Comparison of ENCODE assay signal across 1 cellular context in the genomic region with DNA sequence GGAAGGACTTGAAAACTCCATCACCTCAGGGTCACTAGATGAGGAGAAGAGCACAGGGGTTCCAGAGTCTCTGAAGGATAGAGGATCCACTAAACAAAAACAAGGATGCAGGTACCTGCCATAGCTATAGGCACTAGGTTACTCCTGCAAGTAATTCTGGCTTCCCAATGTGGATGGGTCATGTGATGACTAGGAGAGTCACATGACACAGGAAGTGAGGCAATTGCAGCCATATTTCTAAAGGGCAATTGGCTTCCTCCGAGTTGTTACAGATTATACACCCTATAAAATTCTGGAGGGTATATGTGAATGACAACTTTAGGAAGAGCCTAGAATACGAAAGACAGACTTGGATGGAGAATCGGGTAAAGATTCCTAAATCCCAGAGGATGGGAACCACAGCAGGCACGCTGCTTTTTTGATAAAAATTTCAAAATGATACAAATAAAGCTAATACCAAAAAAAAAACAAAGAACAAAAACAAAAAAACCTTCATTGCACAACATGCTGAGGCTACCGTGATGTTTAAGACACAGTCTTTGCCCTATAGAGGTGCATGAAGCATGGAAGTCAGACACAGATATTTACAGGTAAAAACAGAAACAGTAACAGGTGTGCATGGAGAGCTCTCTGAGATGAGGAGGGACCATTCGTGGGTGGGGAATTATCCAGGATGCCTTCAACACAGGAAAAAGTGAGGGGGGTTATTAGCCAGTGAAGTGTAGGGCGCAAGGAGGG.
TF ChIP-seq lines count a peak whose summit lies in the region.

No MANE protein-coding gene starts in this region.

TF ChIP-seq in K562, 482 proteins besides CTCF, POLR2A, EP300 and RAD21 (continued from another document and continues in another):
- no peak for TF ChIP-seq ARID3A (IDR thresholded peaks at IDR 0.05; ENCODE audit: borderline replicate concordance, low read depth, low read length)
- no peak for TF ChIP-seq KLF6 (CRISPR knock-in tag; IDR thresholded peaks at IDR 0.05; ENCODE audit: borderline replicate concordance)
- TF ChIP-seq, protein P1, sequence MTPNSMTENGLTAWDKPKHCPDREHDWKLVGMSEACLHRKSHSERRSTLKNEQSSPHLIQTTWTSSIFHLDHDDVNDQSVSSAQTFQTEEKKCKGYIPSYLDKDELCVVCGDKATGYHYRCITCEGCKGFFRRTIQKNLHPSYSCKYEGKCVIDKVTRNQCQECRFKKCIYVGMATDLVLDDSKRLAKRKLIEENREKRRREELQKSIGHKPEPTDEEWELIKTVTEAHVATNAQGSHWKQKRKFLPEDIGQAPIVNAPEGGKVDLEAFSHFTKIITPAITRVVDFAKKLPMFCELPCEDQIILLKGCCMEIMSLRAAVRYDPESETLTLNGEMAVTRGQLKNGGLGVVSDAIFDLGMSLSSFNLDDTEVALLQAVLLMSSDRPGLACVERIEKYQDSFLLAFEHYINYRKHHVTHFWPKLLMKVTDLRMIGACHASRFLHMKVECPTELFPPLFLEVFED (CRISPR knock-in tag; conservative IDR thresholded peaks at IDR 0.05), result no peak
- TF ChIP-seq ATF1 (CRISPR knock-in tag; IDR thresholded peaks at IDR 0.05), result no peak
- TF ChIP-seq ATF1 (tag; IDR thresholded peaks at IDR 0.05), result 0 out of 2 replicates have a peak, but pooled peaks have one; percentile 28
- TF ChIP-seq RCOR1 (IDR thresholded peaks at IDR 0.05; ENCODE audit: borderline replicate concordance in 1 of 2, low read depth in 2 of 2, low read length in 2 of 2), result peak in 1 of 2 experiments; percentile 31; a peak in 1 of 4 replicates
- TF ChIP-seq ASH1L (IDR thresholded peaks at IDR 0.05; ENCODE audit: borderline replicate concordance, low read depth, partially characterized antibody), result no peak
- peak; percentile 99 for TF ChIP-seq RAD51 (IDR thresholded peaks at IDR 0.05; ENCODE audit: borderline replicate concordance, low read depth)
- TF ChIP-seq NR2C2 (CRISPR knock-in tag; IDR thresholded peaks at IDR 0.05), result no peak
- no peak; the same call in 1 of the 2 replicates for TF ChIP-seq NR2C2 (tag; IDR thresholded peaks at IDR 0.05)
- TF ChIP-seq TEAD1 (CRISPR knock-in tag; IDR thresholded peaks at IDR 0.05), result peak in 1 of 2 experiments; percentile 55; a peak in 1 of 4 replicates
- TF ChIP-seq, protein P2, sequence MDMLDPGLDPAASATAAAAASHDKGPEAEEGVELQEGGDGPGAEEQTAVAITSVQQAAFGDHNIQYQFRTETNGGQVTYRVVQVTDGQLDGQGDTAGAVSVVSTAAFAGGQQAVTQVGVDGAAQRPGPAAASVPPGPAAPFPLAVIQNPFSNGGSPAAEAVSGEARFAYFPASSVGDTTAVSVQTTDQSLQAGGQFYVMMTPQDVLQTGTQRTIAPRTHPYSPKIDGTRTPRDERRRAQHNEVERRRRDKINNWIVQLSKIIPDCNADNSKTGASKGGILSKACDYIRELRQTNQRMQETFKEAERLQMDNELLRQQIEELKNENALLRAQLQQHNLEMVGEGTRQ (CRISPR knock-in tag; IDR thresholded peaks at IDR 0.05), result peak; percentile 99
- TF ChIP-seq HNRNPUL1 (IDR thresholded peaks at IDR 0.05; ENCODE audit: low read length), result no peak
- TF ChIP-seq JUND (IDR thresholded peaks at IDR 0.05; ENCODE audit: borderline replicate concordance, low read depth, low read length), result peak; percentile 7; the same call in 1 of the 2 replicates
- TF ChIP-seq JUND (tag; IDR thresholded peaks at IDR 0.05; ENCODE audit: borderline replicate concordance, low read depth, low read length), result no peak
- peak; percentile 43; the same call in 1 of the 2 replicates for TF ChIP-seq ZNF644 (tag; IDR thresholded peaks at IDR 0.05; ENCODE audit: low read depth)
- no peak for TF ChIP-seq U2AF2 (optimal IDR thresholded peaks at IDR 0.05; ENCODE audit: low read depth, low read length)
- no peak for TF ChIP-seq CAMTA2 (CRISPR knock-in tag; conservative IDR thresholded peaks at IDR 0.05)
- no peak for TF ChIP-seq ZFPM2 (CRISPR knock-in tag; IDR thresholded peaks at IDR 0.05)
- TF ChIP-seq BMI1 (IDR thresholded peaks at IDR 0.05; ENCODE audit: low read length), result no peak
- TF ChIP-seq ADNP (tag; IDR thresholded peaks at IDR 0.05), result no peak
- no peak for TF ChIP-seq GABPB2 (CRISPR knock-in tag; conservative IDR thresholded peaks at IDR 0.05)
- TF ChIP-seq PPARD (CRISPR knock-in tag; IDR thresholded peaks at IDR 0.05), result no peak
- TF ChIP-seq TAF9B (IDR thresholded peaks at IDR 0.05; ENCODE audit: partially characterized antibody), result no peak
- 0 out of 2 replicates have a peak, but pooled peaks have one; percentile 26 for TF ChIP-seq PTTG1 (tag; IDR thresholded peaks at IDR 0.05; ENCODE audit: low read depth)
- TF ChIP-seq CBFA2T2 (conservative IDR thresholded peaks at IDR 0.05), result peak; percentile 97
- TF ChIP-seq EP400 (IDR thresholded peaks at IDR 0.05), result 0 out of 2 replicates have a peak, but pooled peaks have one; percentile 25
- TF ChIP-seq HEY1 (CRISPR knock-in tag; IDR thresholded peaks at IDR 0.05; ENCODE audit: borderline replicate concordance), result no peak
- TF ChIP-seq TEAD2 (tag; IDR thresholded peaks at IDR 0.05), result no peak
- TF ChIP-seq RNF2 (IDR thresholded peaks at IDR 0.05), result no peak
- no peak for TF ChIP-seq RBBP5 (IDR thresholded peaks at IDR 0.05; ENCODE audit: borderline replicate concordance, insufficient read depth, low read length, poor library complexity, severe bottlenecking)
- no peak for TF ChIP-seq ESRRB (CRISPR knock-in tag; IDR thresholded peaks at IDR 0.05; ENCODE audit: borderline replicate concordance)
- TF ChIP-seq IFI16 (CRISPR knock-in tag; IDR thresholded peaks at IDR 0.05), result no peak
- no peak for TF ChIP-seq MCM2 (IDR thresholded peaks at IDR 0.05; ENCODE audit: low read depth)
- no peak for TF ChIP-seq BRD4 (IDR thresholded peaks at IDR 0.05)
- TF ChIP-seq HDAC6 (IDR thresholded peaks at IDR 0.05; ENCODE audit: low read depth, low read length), result no peak
- no peak for TF ChIP-seq ELF4 (CRISPR knock-in tag; IDR thresholded peaks at IDR 0.05)
- TF ChIP-seq HIVEP1 (CRISPR knock-in tag; IDR thresholded peaks at IDR 0.05), result no peak
- no peak for TF ChIP-seq SFPQ (IDR thresholded peaks at IDR 0.05; ENCODE audit: low read depth, low read length)
- TF ChIP-seq, protein P3, sequence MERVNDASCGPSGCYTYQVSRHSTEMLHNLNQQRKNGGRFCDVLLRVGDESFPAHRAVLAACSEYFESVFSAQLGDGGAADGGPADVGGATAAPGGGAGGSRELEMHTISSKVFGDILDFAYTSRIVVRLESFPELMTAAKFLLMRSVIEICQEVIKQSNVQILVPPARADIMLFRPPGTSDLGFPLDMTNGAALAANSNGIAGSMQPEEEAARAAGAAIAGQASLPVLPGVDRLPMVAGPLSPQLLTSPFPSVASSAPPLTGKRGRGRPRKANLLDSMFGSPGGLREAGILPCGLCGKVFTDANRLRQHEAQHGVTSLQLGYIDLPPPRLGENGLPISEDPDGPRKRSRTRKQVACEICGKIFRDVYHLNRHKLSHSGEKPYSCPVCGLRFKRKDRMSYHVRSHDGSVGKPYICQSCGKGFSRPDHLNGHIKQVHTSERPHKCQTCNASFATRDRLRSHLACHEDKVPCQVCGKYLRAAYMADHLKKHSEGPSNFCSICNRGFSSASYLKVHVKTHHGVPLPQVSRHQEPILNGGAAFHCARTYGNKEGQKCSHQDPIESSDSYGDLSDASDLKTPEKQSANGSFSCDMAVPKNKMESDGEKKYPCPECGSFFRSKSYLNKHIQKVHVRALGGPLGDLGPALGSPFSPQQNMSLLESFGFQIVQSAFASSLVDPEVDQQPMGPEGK (CRISPR knock-in tag; IDR thresholded peaks at IDR 0.05; ENCODE audit: borderline replicate concordance), result no peak
- no peak for TF ChIP-seq PBX2 (CRISPR knock-in tag; IDR thresholded peaks at IDR 0.05; ENCODE audit: low read depth)
- no peak for TF ChIP-seq PBX2 (tag; conservative IDR thresholded peaks at IDR 0.05; ENCODE audit: low read depth)
- TF ChIP-seq SUPT5H (IDR thresholded peaks at IDR 0.05), result no peak
- TF ChIP-seq ATF7 (IDR thresholded peaks at IDR 0.05), result 0 out of 2 replicates have a peak, but pooled peaks have one; percentile 28
- peak; percentile 17; the same call in 1 of the 2 replicates for TF ChIP-seq MIER1 (IDR thresholded peaks at IDR 0.05; ENCODE audit: low read depth)
- no peak for TF ChIP-seq TSC22D4 (tag; IDR thresholded peaks at IDR 0.05)
- TF ChIP-seq, protein P4, sequence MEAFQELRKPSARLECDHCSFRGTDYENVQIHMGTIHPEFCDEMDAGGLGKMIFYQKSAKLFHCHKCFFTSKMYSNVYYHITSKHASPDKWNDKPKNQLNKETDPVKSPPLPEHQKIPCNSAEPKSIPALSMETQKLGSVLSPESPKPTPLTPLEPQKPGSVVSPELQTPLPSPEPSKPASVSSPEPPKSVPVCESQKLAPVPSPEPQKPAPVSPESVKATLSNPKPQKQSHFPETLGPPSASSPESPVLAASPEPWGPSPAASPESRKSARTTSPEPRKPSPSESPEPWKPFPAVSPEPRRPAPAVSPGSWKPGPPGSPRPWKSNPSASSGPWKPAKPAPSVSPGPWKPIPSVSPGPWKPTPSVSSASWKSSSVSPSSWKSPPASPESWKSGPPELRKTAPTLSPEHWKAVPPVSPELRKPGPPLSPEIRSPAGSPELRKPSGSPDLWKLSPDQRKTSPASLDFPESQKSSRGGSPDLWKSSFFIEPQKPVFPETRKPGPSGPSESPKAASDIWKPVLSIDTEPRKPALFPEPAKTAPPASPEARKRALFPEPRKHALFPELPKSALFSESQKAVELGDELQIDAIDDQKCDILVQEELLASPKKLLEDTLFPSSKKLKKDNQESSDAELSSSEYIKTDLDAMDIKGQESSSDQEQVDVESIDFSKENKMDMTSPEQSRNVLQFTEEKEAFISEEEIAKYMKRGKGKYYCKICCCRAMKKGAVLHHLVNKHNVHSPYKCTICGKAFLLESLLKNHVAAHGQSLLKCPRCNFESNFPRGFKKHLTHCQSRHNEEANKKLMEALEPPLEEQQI (IDR thresholded peaks at IDR 0.05), result no peak
